In the genomic region with DNA sequence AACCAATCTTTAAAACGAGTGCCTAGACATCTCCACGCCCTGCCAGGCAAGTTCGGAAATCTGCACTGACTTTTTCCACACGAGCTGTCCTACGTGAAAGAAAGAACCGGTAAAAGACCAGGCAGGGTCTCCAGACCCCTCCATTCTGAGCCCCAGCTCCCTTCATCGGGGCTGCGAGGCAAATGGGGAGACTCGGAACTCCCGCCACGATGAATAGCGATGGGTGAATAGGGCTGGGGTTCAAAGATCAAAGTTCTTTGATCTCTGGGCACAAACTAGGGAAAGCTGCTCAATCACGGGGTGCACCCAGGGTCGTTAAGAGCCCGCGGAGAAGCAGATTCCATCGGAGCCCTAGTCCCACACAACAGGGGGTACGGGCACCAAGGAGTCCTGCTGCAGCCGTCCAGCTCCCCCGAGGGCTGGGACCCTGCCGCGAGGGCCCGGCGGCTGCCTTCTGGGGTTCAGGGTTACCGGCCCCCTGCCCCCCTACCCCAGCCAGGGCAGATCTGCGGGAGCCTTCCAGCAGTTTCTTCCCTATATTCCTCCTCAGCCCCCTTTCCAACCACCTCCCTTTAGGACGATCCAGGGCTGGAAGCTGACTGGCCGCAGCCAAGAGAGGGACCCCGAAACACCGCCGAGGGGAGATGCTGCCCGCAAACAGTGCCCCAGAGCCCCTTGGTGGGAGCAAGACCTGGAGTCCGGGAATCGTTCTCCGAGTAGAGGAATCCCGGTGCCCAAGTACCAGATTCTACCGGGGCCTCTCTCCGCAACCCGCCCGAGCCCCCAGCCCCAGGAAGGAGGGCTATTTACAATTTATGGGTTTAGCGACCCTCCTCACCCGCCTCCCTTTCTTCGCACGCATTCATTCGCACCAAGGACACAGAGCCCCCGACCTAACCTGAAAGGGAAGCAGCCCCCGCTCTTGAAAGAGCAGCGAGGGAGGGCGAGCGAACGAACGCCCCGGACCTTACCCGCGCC, we compare ENCODE assay signal across 8 cellular contexts. TPM values are rescaled to one million over a fixed set of nuclear protein-coding genes. Genes with fewer than 3 reads are reported as not detected.
A peak's percentile ranks its signal among the peaks of the same experiment; 100 is the strongest.
DNase-seq lines count a peak whose midpoint lies in the region; ATAC-seq and TF ChIP-seq lines count a peak whose summit lies in the region.

No MANE protein-coding gene starts in this region.

- H3K9me3 Mint-ChIP-seq in activated naive CD4-positive, alpha-beta T cell treated with anti-CD3 and anti-CD28 coated beads, Interleukin-2, amount 50 U/mL, for 24 hours = no peaks in the 10 kb centered on the region
- H3K9me3 Mint-ChIP-seq in activated naive CD4-positive, alpha-beta T cell treated with anti-CD3 and anti-CD28 coated beads, Interleukin-2, amount 50 U/mL, for 72 hours = no peaks in the 10 kb centered on the region
- no peaks in the 10 kb centered on the region for H3K9me3 Mint-ChIP-seq in MCF 10A (ENCODE audit: unreplicated experiment)

- POLR2A ChIA-PET in MCF 10A (lab: Yijun Ruan, JAX) = interaction anchor here (0.7 to 1.7 kb wide), 9 partner anchors 17 to 246 kb away, joined by 3 to 11 read pairs (median 5); partner anchors contain the start of genes CKAP5 and CSTPP1

- no peaks in the 10 kb centered on the region for H3K36me3 Mint-ChIP-seq in activated naive CD4-positive, alpha-beta T cell treated with anti-CD3 and anti-CD28 coated beads, Interleukin-2, amount 50 U/mL, for 24 hours
- H3K36me3 Mint-ChIP-seq in activated naive CD4-positive, alpha-beta T cell treated with anti-CD3 and anti-CD28 coated beads, Interleukin-2, amount 50 U/mL, for 72 hours = peaks cover 5 to 12% of the 10 kb centered on the region in 2 donors
- no peaks in the 10 kb centered on the region for H3K36me3 Mint-ChIP-seq in MCF 10A (ENCODE audit: insufficient read depth, unreplicated experiment)

- intact Hi-C loops in MCF 10A (cut with micrococcal nuclease) = no loop called here
- intact Hi-C loops in uterus (cut with DNase I; ENCODE audit: low total_unique reads) = no loop called here

- H3K9me3 ChIP-seq in mesodermal cell (ENCODE audit: control insufficient read depth, low read length) = no peaks in the 10 kb centered on the region
- no peaks in the 10 kb centered on the region for H3K9me3 ChIP-seq in uterus

- no peaks in the 10 kb centered on the region for H3K27me3 ChIP-seq in uterus

- no peak for TF ChIP-seq POLR2A in uterus (IDR thresholded peaks at IDR 0.05)

- H3K4me3 ChIP-seq in mesodermal cell (ENCODE audit: extremely low read depth, insufficient read depth, low read length, poor library complexity, severe bottlenecking) (peak overlapping the region; percentile 83), uterus (peak overlapping the region; percentile 42 to 92)

- peaks cover 51% of the 10 kb centered on the region for H3K27me3 Mint-ChIP-seq in activated naive CD4-positive, alpha-beta T cell treated with anti-CD3 and anti-CD28 coated beads, Interleukin-2, amount 50 U/mL, for 24 hours
- no peaks in the 10 kb centered on the region for H3K27me3 Mint-ChIP-seq in MCF 10A (ENCODE audit: insufficient read depth, unreplicated experiment)

- H3K4me1 Mint-ChIP-seq in activated naive CD4-positive, alpha-beta T cell treated with anti-CD3 and anti-CD28 coated beads, Interleukin-2, amount 50 U/mL, for 24 hours = peaks cover 24% of the 10 kb centered on the region
- peaks cover 22% of the 10 kb centered on the region for H3K4me1 Mint-ChIP-seq in MCF 10A (ENCODE audit: insufficient read depth, unreplicated experiment)

- peak overlapping the region; percentile 87 for H3K4me3 Mint-ChIP-seq in activated naive CD4-positive, alpha-beta T cell treated with anti-CD3 and anti-CD28 coated beads, Interleukin-2, amount 50 U/mL, for 24 hours
- peak overlapping the region; percentile 75 for H3K4me3 Mint-ChIP-seq in MCF 10A (ENCODE audit: unreplicated experiment)

- H3K4me1 ChIP-seq in mesodermal cell (ENCODE audit: control insufficient read depth, insufficient read depth, low read length, poor library complexity, severe bottlenecking) (peaks cover 52% of the 10 kb centered on the region), uterus (no peaks in the 10 kb centered on the region)

- CTCF ChIA-PET in MCF 10A (lab: Yijun Ruan, JAX) = interaction anchor here (0.6 to 1.8 kb wide), 7 partner anchors 15 to 457 kb away, joined by 3 to 17 read pairs (median 4); no protein-coding TSS in a partner anchor

- H3K36me3 ChIP-seq in mesodermal cell (ENCODE audit: control insufficient read depth, insufficient read depth, low read length) (peaks cover 7% of the 10 kb centered on the region), uterus (no peaks in the 10 kb centered on the region)

- ATAC-seq in activated naive CD4-positive, alpha-beta T cell treated with anti-CD3 and anti-CD28 coated beads, Interleukin-2, amount 50 U/mL, for 72 hours = no peak
- ATAC-seq in HG03565 (IDR thresholded peaks at IDR 0.05; ENCODE audit: unreplicated experiment) = no peak

- no peak overlapping the region for H3K27ac Mint-ChIP-seq in activated naive CD4-positive, alpha-beta T cell treated with anti-CD3 and anti-CD28 coated beads, Interleukin-2, amount 50 U/mL, for 24 hours
- H3K27ac Mint-ChIP-seq in activated naive CD4-positive, alpha-beta T cell treated with anti-CD3 and anti-CD28 coated beads, Interleukin-2, amount 50 U/mL, for 72 hours = no peak overlapping the region
- peak overlapping the region; percentile 14 for H3K27ac Mint-ChIP-seq in MCF 10A (ENCODE audit: low read depth, unreplicated experiment)

- BruUV-seq in MCF 10A (replicated peaks; lab: Mats Ljungman, UMichigan) = no TSS peak

- no peak for TF ChIP-seq CTCF in MCF 10A (IDR thresholded peaks at IDR 0.05; ENCODE audit: unreplicated experiment)
- TF ChIP-seq CTCF in uterus (IDR thresholded peaks at IDR 0.05) = no peak

- peak overlapping the region; percentile 76 for H3K27ac ChIP-seq in mesodermal cell (ENCODE audit: low read depth, low read length, severe bottlenecking)
- peak overlapping the region; percentile 76 to 78 for H3K27ac ChIP-seq in uterus

- no peak for DNase-seq in activated naive CD4-positive, alpha-beta T cell treated with anti-CD3 and anti-CD28 coated beads, Interleukin-2, amount 50 U/mL, for 72 hours (ENCODE audit: low spot score in 2 of 2)
- no peak for DNase-seq in MCF 10A (ENCODE audit: unreplicated experiment)
- no peak for DNase-seq in uterus
- no peak for DNase-seq in mucosa of gallbladder (ENCODE audit: low spot score)
- DNase-seq in midbrain (lab: John Stamatoyannopoulos, UW) = no peak

- WGBS in mesodermal cell (ENCODE audit: insufficient coverage in 2 of 2), 2 experiments = 0% methylated on average over 38 to 45 of the region's 55 CpGs

RNA-seq across cellular contexts. Expression of gene LRP4, which starts 1.0 kb away (rescaled TPM):
- under 1 TPM in 1 of 2 donors, not detected in 1; 0.18 TPM for total RNA-seq in activated naive CD4-positive, alpha-beta T cell treated with anti-CD3 and anti-CD28 coated beads, Interleukin-2, amount 50 U/mL, for 72 hours
- 0.88 and 1.0 TPM in 2 replicates for total RNA-seq in MCF 10A (2022)
- polyA plus RNA-seq in mesodermal cell (2013, experiment 1 of 2) = 32.8 TPM
- 24.7 TPM for polyA plus RNA-seq in mesodermal cell (2013, experiment 2 of 2)
- total RNA-seq in uterus = 10 to 100 TPM in 2 of 4 donors, 1 to 10 TPM in 1, under 1 TPM in 1; 0.77 to 21.2 (median 9.3) TPM
- total RNA-seq in mucosa of gallbladder = 14.5 TPM

RNA-seq across cellular contexts. Expression of gene CSTPP1, which starts 19.2 kb away (rescaled TPM):
- 10 to 100 TPM; 12.5 to 29.2 TPM for total RNA-seq in activated naive CD4-positive, alpha-beta T cell treated with anti-CD3 and anti-CD28 coated beads, Interleukin-2, amount 50 U/mL, for 72 hours
- total RNA-seq in MCF 10A (2022) (19.2 and 22.0 TPM in 2 replicates), uterus (10 to 100 TPM in 2 of 4 donors, 1 to 10 TPM in 2; 4.9 to 33.8 (median 19.5) TPM), mucosa of gallbladder (39.1 TPM)
- polyA plus RNA-seq in mesodermal cell (2013, experiment 1 of 2) = 51.4 TPM
- 43.1 TPM for polyA plus RNA-seq in mesodermal cell (2013, experiment 2 of 2)
